In the genomic region with DNA sequence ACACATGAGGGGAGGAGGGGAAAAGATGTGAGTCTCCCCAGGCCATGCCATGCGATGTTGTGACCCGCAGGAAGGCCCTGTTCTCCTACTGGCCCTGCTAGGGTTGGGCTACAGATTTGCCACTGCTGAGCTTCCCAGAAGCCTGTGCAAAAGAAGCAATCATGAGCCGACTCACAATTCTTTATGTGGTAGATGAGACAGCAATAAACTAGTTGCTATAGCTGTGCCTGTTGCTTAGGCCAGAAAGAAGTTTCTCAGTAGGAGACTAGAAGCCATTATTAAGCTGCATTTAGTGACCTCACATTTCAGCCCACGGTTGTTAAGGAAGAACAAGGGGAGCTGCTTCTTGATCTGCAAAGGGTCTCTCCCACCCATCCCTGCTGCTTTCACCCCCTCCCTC, we compare ENCODE assay signal across 25 cellular contexts.
"Had no signal": no experiment of that assay in that cellular context is flagged by ENCODE, and none has a peak within 500 bp of the region (broad histone marks: within the 10 kb centered on the region; RNA-seq: fewer than 3 reads in every experiment).

No MANE protein-coding gene starts in this region.

- H3K9me3 Mint-ChIP-seq: activated naive CD4-positive, alpha-beta T cell treated with anti-CD3 and anti-CD28 coated beads for 36 hours; dendritic cell treated with granulocyte-macrophage colony-stimulating factor and Interleukin-4, amounts not matched to agents 40 ng/mL and 50 ng/mL, for 4 days; natural killer cell treated with Interleukin-12 subunit alpha and Interleukin-12 subunit beta and Interleukin-15 and Interleukin-18, amount 100 ng/mL, for 72 hours; WTC11 had no signal

- H3K36me3 Mint-ChIP-seq: WTC11 had no signal

- H3K4me3 ChIP-seq: breast epithelium, left lung, lower lobe of right lung, right lobe of liver, stomach, thyroid gland, upper lobe of right lung had no signal

- H3K27ac ChIP-seq: breast epithelium, epithelial cell of prostate, left lung, lower lobe of right lung, right lobe of liver, stomach, thyroid gland, upper lobe of right lung had no signal

- H3K4me3 Mint-ChIP-seq: activated naive CD4-positive, alpha-beta T cell treated with anti-CD3 and anti-CD28 coated beads for 36 hours; dendritic cell treated with granulocyte-macrophage colony-stimulating factor and Interleukin-4, amounts not matched to agents 40 ng/mL and 50 ng/mL, for 4 days; natural killer cell treated with Interleukin-12 subunit alpha and Interleukin-12 subunit beta and Interleukin-15 and Interleukin-18, amount 100 ng/mL, for 72 hours; WTC11 had no signal

- H3K27me3 ChIP-seq: breast epithelium, right lobe of liver, thyroid gland had no signal

- H3K4me1 ChIP-seq: breast epithelium, right lobe of liver, stomach, upper lobe of right lung had no signal

- H3K36me3 ChIP-seq: breast epithelium, left lung, lower lobe of right lung, right lobe of liver, stomach, thyroid gland, upper lobe of right lung had no signal

- H3K9me3 ChIP-seq: breast epithelium, left lung, lower lobe of right lung, right lobe of liver, stomach, thyroid gland, upper lobe of right lung had no signal

- ATAC-seq: activated T-cell treated with anti-CD3 and anti-CD28 coated beads, Interleukin-2, amount 50 U/mL, for 72 hours; left lung; lower lobe of right lung; natural killer cell treated with Interleukin-12 subunit alpha and Interleukin-12 subunit beta and Interleukin-15 and Interleukin-18, amount 100 ng/mL, for 72 hours; right lobe of liver; upper lobe of right lung; WTC11 had no signal

- DNase-seq: activated CD4-positive, alpha-beta T cell treated with anti-CD3 and anti-CD28 coated beads for 1 hour; activated CD4-positive, alpha-beta T cell treated with anti-CD3 and anti-CD28 coated beads, Interleukin-2, amount 50 U/mL, for 1 hour; activated effector memory CD4-positive, alpha-beta T cell treated with anti-CD3 and anti-CD28 coated beads, Interleukin-2, amount 50 U/mL, for 16 hours; activated naive CD4-positive, alpha-beta T cell treated with anti-CD3 and anti-CD28 coated beads for 36 hours; activated T-cell treated with anti-CD3 and anti-CD28 coated beads for 4 hours; activated T-cell treated with anti-CD3 and anti-CD28 coated beads, Interleukin-2, amount 50 U/mL, for 72 hours; central memory CD4-positive, alpha-beta T cell; effector CD4-positive, alpha-beta T cell; left lung; lower lobe of right lung; mesendoderm; right lobe of liver; stimulated activated CD4-positive, alpha-beta T cell treated with anti-CD3 and anti-CD28 coated beads, Interleukin-12 subunit alpha, Interleukin-12 subunit beta, amount 100 ng/mL, for 4 hours; stimulated activated CD4-positive, alpha-beta T cell treated with anti-CD3 and anti-CD28 coated beads, Interleukin-4, amount 100 ng/mL, for 1 hour; stomach; SW 1271; T-helper 2 cell; thyroid gland; upper lobe of right lung had no signal

- H3K27ac Mint-ChIP-seq: activated naive CD4-positive, alpha-beta T cell treated with anti-CD3 and anti-CD28 coated beads for 36 hours; dendritic cell treated with granulocyte-macrophage colony-stimulating factor and Interleukin-4, amounts not matched to agents 40 ng/mL and 50 ng/mL, for 4 days; progenitor cell of endocrine pancreas; WTC11 had no signal
